In genomic region chr5:109161914-109162683, GRCh38 we compare ENCODE assay signal across 11 cellular contexts.
A peak's percentile ranks its signal among the peaks of the same experiment; 100 is the strongest.
DNase-seq lines count a peak whose midpoint lies in the region; ATAC-seq and TF ChIP-seq lines count a peak whose summit lies in the region.
"Had no signal": no experiment of that assay in that cellular context is flagged by ENCODE, and none has a peak within 500 bp of the region (broad histone marks: within the 10 kb centered on the region; RNA-seq: fewer than 3 reads in every experiment).

No MANE protein-coding gene starts in this region.

- intact Hi-C loops in IMR-90 (cut with micrococcal nuclease): no loop called here
- intact Hi-C loops in heart left ventricle (cut with DNase I): no loop called here

- H4K91ac ChIP-seq in IMR-90 (ENCODE audit: insufficient read depth, low read depth, low read length): no peak overlapping the region

- POLR2A ChIA-PET in IMR-90 (lab: Charles Lee; ENCODE audit: unreplicated experiment): no interaction called here

- H3K9me1 ChIP-seq in IMR-90 (ENCODE audit: insufficient read depth, low read length): no peaks in the 10 kb centered on the region

- no peak overlapping the region for H2BK120ac ChIP-seq in IMR-90 (ENCODE audit: low read depth, low read length)

- no peak overlapping the region for H2BK15ac ChIP-seq in IMR-90 (ENCODE audit: low read depth, low read length)

- no peak overlapping the region for H4K5ac ChIP-seq in IMR-90 (ENCODE audit: low read depth, low read length)

- peaks cover 0 to 4% of the 10 kb centered on the region in 2 experiments; a peak in 1 of 4 replicates for H3K79me1 ChIP-seq in IMR-90 (ENCODE audit: low read depth in 1 of 2, low read length in 2 of 2)

- BruUV-seq in IMR-90 (replicated peaks; lab: Mats Ljungman, UMichigan): no TSS peak

- H3K14ac ChIP-seq in IMR-90 (replicated peaks; ENCODE audit: low read depth, low read length): no peak overlapping the region

- H2BK20ac ChIP-seq in IMR-90 (ENCODE audit: low read depth, low read length): no peak overlapping the region

- H2AK5ac ChIP-seq in IMR-90 (ENCODE audit: low read depth, low read length): no peak overlapping the region

- H3K27ac ChIP-seq in IMR-90 (ENCODE audit: insufficient read depth, low read length) (no peak overlapping the region), smooth muscle cell (ENCODE audit: low read depth) (peak overlapping the region; percentile 64), heart left ventricle (peak overlapping the region in 1 of 12 donors; percentile 40)

- no peak overlapping the region for H3K4ac ChIP-seq in IMR-90 (ENCODE audit: low read depth, low read length)

- dilution Hi-C loops in IMR-90 (cut with HindIII; ENCODE audit: low sequenced_read_pairs, unreplicated experiment): no loop called here

- no peak overlapping the region for H2AFZ ChIP-seq in IMR-90 (replicated peaks; ENCODE audit: low read length, poor library complexity)
- no peak overlapping the region for H2AFZ ChIP-seq in smooth muscle cell (ENCODE audit: low read depth)

- no peak overlapping the region for H3K4me2 ChIP-seq in IMR-90 (ENCODE audit: low read depth, low read length)
- peak overlapping the region; percentile 1 for H3K4me2 ChIP-seq in smooth muscle cell

- H3F3A ChIP-seq in smooth muscle cell (ENCODE audit: low read depth): no peaks in the 10 kb centered on the region

- DNase-seq in IMR-90: peak; percentile 71
- DNase-seq in smooth muscle cell (lab: John Stamatoyannopoulos, UW; ENCODE audit: unreplicated experiment): no peak
- DNase-seq in anterior cingulate cortex (lab: John Stamatoyannopoulos, UW): no peak
- DNase-seq in heart left ventricle: no peak
- DNase-seq in retina: no peak
- no peak for DNase-seq in NCI-H128 (lab: John Stamatoyannopoulos, UW; ENCODE audit: unreplicated experiment)
- DNase-seq: activated CD4-positive, alpha-beta T cell treated with anti-CD3 and anti-CD28 coated beads for 48 hours; KG1; posterior cingulate gyrus had no signal

- TF ChIP-seq POLR2A in IMR-90 (IDR thresholded peaks at IDR 0.05; ENCODE audit: low read depth, low read length): no peak
- no peak for TF ChIP-seq POLR2A in heart left ventricle (IDR thresholded peaks at IDR 0.05)

- CTCF ChIA-PET in IMR-90 (lab: Yijun Ruan, JAX): no interaction called here

- no peaks in the 10 kb centered on the region for H3K4me1 ChIP-seq in IMR-90 (ENCODE audit: control insufficient read depth, insufficient read depth, low read length)
- H3K4me1 ChIP-seq in smooth muscle cell (ENCODE audit: low read depth): no peaks in the 10 kb centered on the region
- no peaks in the 10 kb centered on the region for H3K4me1 ChIP-seq in heart left ventricle

- WGBS in IMR-90 (ENCODE audit: extremely low coverage in 2 of 2, insufficient read length in 1 of 2), 2 experiments: no CpG with 5 or more reads among the region's 4 CpGs
- WGBS in smooth muscle cell (ENCODE audit: low lambda C conversion rate): 64% methylated on average over 4 of the region's 4 CpGs
- 76 to 84% (median 81%) methylated on average over 4 of the region's 4 CpGs for WGBS in heart left ventricle, 4 donors

- H3K9ac ChIP-seq in IMR-90 (ENCODE audit: low read depth, low read length) (no peak overlapping the region), smooth muscle cell (ENCODE audit: low read depth) (no peak overlapping the region)

- no peak overlapping the region for H2AK9ac ChIP-seq in IMR-90 (replicated peaks; ENCODE audit: low read depth, low read length, poor library complexity)

- no peak overlapping the region for H3K18ac ChIP-seq in IMR-90 (ENCODE audit: low read depth, low read length)

- H2BK5ac ChIP-seq in IMR-90 (ENCODE audit: low read depth, low read length, poor library complexity, severe bottlenecking): no peak overlapping the region

- no peaks in the 10 kb centered on the region for H4K20me1 ChIP-seq in IMR-90 (ENCODE audit: insufficient read depth, low read length)
- no peaks in the 10 kb centered on the region for H4K20me1 ChIP-seq in smooth muscle cell (ENCODE audit: low read depth)

- no peak overlapping the region for H4K8ac ChIP-seq in IMR-90 (ENCODE audit: low read depth in 2 of 2, low read length in 2 of 2)

- TF ChIP-seq CTCF in IMR-90 (conservative IDR thresholded peaks at IDR 0.05; ENCODE audit: low read depth, low read length) (no peak), smooth muscle cell (IDR thresholded peaks at IDR 0.05; ENCODE audit: borderline replicate concordance, insufficient read depth, poor library complexity, severe bottlenecking) (no peak), heart left ventricle (IDR thresholded peaks at IDR 0.05) (no peak)

- H3K36me3 ChIP-seq in IMR-90 (ENCODE audit: control insufficient read depth, insufficient read depth, low read length) (no peaks in the 10 kb centered on the region), smooth muscle cell (ENCODE audit: low read depth) (no peaks in the 10 kb centered on the region), heart left ventricle (no peaks in the 10 kb centered on the region)

- H3K27me3 ChIP-seq in IMR-90 (ENCODE audit: control insufficient read depth, insufficient read depth, low read length) (no peaks in the 10 kb centered on the region), smooth muscle cell (ENCODE audit: low read depth) (no peaks in the 10 kb centered on the region), heart left ventricle (no peaks in the 10 kb centered on the region)

- no peak overlapping the region for H3K56ac ChIP-seq in IMR-90 (ENCODE audit: extremely low read depth, insufficient read depth, low read length)

- in situ Hi-C loops in IMR-90 (cut with MboI; ENCODE audit: low sequenced_read_pairs): no loop called here

- H3K23ac ChIP-seq in IMR-90 (ENCODE audit: low read depth, low read length): no peak overlapping the region

- H3K9me3 ChIP-seq in IMR-90 (ENCODE audit: control insufficient read depth, insufficient read depth, low read length): no peaks in the 10 kb centered on the region
- no peaks in the 10 kb centered on the region for H3K9me3 ChIP-seq in smooth muscle cell (replicated peaks; ENCODE audit: low read depth)
- no peaks in the 10 kb centered on the region for H3K9me3 ChIP-seq in heart left ventricle

- H3K79me2 ChIP-seq in smooth muscle cell (ENCODE audit: low read depth): no peaks in the 10 kb centered on the region

- TF ChIP-seq RAD21 in IMR-90 (IDR thresholded peaks at IDR 0.05; ENCODE audit: low read length): no peak

- H3K4me3 ChIP-seq in IMR-90 (ENCODE audit: insufficient read depth, low read depth, low read length) (no peak overlapping the region), smooth muscle cell (no peak overlapping the region), heart left ventricle (no peak overlapping the region)

- peak; percentile 86 for ATAC-seq in GM19351 (IDR thresholded peaks at IDR 0.05; ENCODE audit: unreplicated experiment)
- peak; percentile 79 for ATAC-seq in HG02798 (IDR thresholded peaks at IDR 0.05; ENCODE audit: poor library complexity, unreplicated experiment)
- peak; percentile 76 for ATAC-seq in IMR-90 (ENCODE audit: low read depth)
- ATAC-seq in heart left ventricle: no peak

TF ChIP-seq in IMR-90, 13 proteins besides CTCF, POLR2A, EP300 and RAD21:
- TF ChIP-seq FOS (IDR thresholded peaks at IDR 0.05; ENCODE audit: low read depth, low read length): 0 out of 2 replicates have a peak, but pooled peaks have one; percentile 12
- TF ChIP-seq CEBPB (IDR thresholded peaks at IDR 0.05; ENCODE audit: low read depth, low read length): peak; percentile 77
- no peak for TF ChIP-seq CHD1 (IDR thresholded peaks at IDR 0.05; ENCODE audit: low read depth, low read length)

Comparison
In these comparisons a context has a peak if more than half of its experiments do, and no peak if none do; other contexts are left out.
1. ATAC-seq: peak in GM19351 (single experiment), HG02798 (single experiment) and IMR-90 (single experiment); none in heart left ventricle (0 of 4).